ENCODE assay signal across 20 cellular contexts in the genomic region with DNA sequence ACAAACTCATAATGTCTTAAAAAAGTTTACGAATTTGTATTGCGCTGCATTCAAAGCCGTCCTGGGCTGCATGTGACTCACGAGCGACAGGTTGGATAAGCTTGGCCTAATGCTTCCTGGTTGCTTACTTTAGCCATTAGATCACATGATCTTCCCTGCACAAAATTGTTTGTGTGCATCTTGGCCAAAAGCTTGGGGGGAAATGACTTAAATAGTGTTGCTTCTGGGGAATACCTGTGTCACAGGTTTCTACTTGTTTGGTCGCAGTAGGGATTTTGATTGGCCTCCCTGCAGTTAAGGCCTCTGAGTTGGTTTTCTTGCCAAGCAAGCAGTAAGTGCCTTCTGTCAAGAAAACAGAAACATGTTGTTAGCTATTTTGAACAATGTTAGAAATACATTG. TPM values are rescaled to one million over a fixed set of nuclear protein-coding genes. Genes with fewer than 3 reads are reported as not detected.
DNase-seq lines count a peak whose midpoint lies in the region; ATAC-seq and TF ChIP-seq lines count a peak whose summit lies in the region.
"Had no signal": no experiment of that assay in that cellular context is flagged by ENCODE, and none has a peak within 500 bp of the region (broad histone marks: within the 10 kb centered on the region; RNA-seq: fewer than 3 reads in every experiment).

No MANE protein-coding gene starts in this region.

- H3K9me3 ChIP-seq in Caco-2 (no peaks in the 10 kb centered on the region), esophagus (ENCODE audit: control insufficient read depth in 2 of 2, insufficient read depth in 1 of 2, low read depth in 1 of 2, low read length in 1 of 2) (no peaks in the 10 kb centered on the region), trophoblast cell (ENCODE audit: insufficient read depth, low read depth, low read length) (no peaks in the 10 kb centered on the region)
- H3K9me3 ChIP-seq: SJSA1 had no signal

- H3K18ac ChIP-seq in trophoblast cell (ENCODE audit: low read length), result no peak overlapping the region

- H3K27me3 Mint-ChIP-seq in Caco-2 (ENCODE audit: insufficient read depth, unreplicated experiment), result no peaks in the 10 kb centered on the region
- H3K27me3 Mint-ChIP-seq: activated CD4-positive, alpha-beta T cell treated with anti-CD3 and anti-CD28 coated beads, Interleukin-2, amount 10 ng/mL, durations not matched to agents 7 days and 5 days; CD4-positive, alpha-beta memory T cell; dendritic cell treated with granulocyte-macrophage colony-stimulating factor and Interleukin-4, amounts not matched to agents 40 ng/mL and 50 ng/mL, for 4 days; stimulated activated naive B cell treated with anti-CD40 and anti-IgM and Interleukin-4, amounts not matched to agents 10 μg/mL and 1 μg/mL and 100 μg/mL, for 72 hours had no signal

- peaks cover 17% of the 10 kb centered on the region for H3K4me1 ChIP-seq in Caco-2
- H3K4me1 ChIP-seq in esophagus (ENCODE audit: control insufficient read depth in 2 of 2, insufficient read depth in 2 of 2, low read length in 1 of 2), result no peaks in the 10 kb centered on the region
- peaks cover 2 to 3% of the 10 kb centered on the region in 2 experiments for H3K4me1 ChIP-seq in trophoblast cell (ENCODE audit: control insufficient read depth in 1 of 2, insufficient read depth in 2 of 2, low read length in 2 of 2)
- H3K4me1 ChIP-seq: parathyroid adenoma had no signal

- no peak for ATAC-seq in GM18909 (IDR thresholded peaks at IDR 0.05; ENCODE audit: poor library complexity, unreplicated experiment)
- no peak for ATAC-seq in GM21723 (IDR thresholded peaks at IDR 0.05; ENCODE audit: unreplicated experiment)
- ATAC-seq in GM21515 (IDR thresholded peaks at IDR 0.05; ENCODE audit: unreplicated experiment), result no peak
- ATAC-seq: stimulated activated naive B cell treated with anti-CD40 and anti-IgM and Interleukin-4, amounts not matched to agents 10 μg/mL and 1 μg/mL and 100 μg/mL, for 72 hours had no signal

- no peak overlapping the region for H3K14ac ChIP-seq in trophoblast cell (ENCODE audit: low read length)

- no peak overlapping the region for H4K8ac ChIP-seq in trophoblast cell (ENCODE audit: low read depth, low read length)

- no peak overlapping the region for H3K23ac ChIP-seq in trophoblast cell (ENCODE audit: low read length)

- H3K9ac ChIP-seq in trophoblast cell (ENCODE audit: low read length), result no peak overlapping the region
- H3K9ac ChIP-seq: parathyroid adenoma had no signal

- no peak overlapping the region for H2BK5ac ChIP-seq in trophoblast cell (ENCODE audit: low read depth, low read length, poor library complexity)

- no peak overlapping the region for H2BK120ac ChIP-seq in trophoblast cell (ENCODE audit: insufficient read depth, low read length, poor library complexity)

- no peak overlapping the region for H2BK12ac ChIP-seq in trophoblast cell (ENCODE audit: low read length)

- POLR2A ChIA-PET in Caco-2 (lab: Charles Lee), result interaction anchor here (1.3 kb wide), 1 partner anchor 39 kb away, joined by 5 read pairs; a partner anchor contains a TSS

- no peak overlapping the region for H4K12ac ChIP-seq in trophoblast cell (ENCODE audit: low read depth, low read length)

- H3K79me1 ChIP-seq in trophoblast cell (ENCODE audit: low read length), result no peaks in the 10 kb centered on the region

- H3K4me2 ChIP-seq in trophoblast cell (ENCODE audit: low read length), result no peak overlapping the region

- CTCF ChIA-PET in Caco-2 (lab: Charles Lee), result interaction anchor here (1.2 to 1.4 kb wide), 2 partner anchors 12 to 77 kb away, joined by 6 read pairs; no protein-coding TSS in a partner anchor

- H3K4ac ChIP-seq in trophoblast cell (ENCODE audit: low read depth, low read length), result no peak overlapping the region

- 59 to 64% methylated on average over 6 of the region's 6 CpGs for WGBS in esophagus, 2 donors
- no CpG with 5 or more reads among the region's 6 CpGs for WGBS in trophoblast cell (ENCODE audit: extremely low coverage, insufficient coverage, insufficient read length)

- H3K36me3 ChIP-seq in Caco-2 (ENCODE audit: control insufficient read depth, insufficient read depth, low read length) (peaks cover 3% of the 10 kb centered on the region; the same call in 1 of the 2 replicates), esophagus (ENCODE audit: control insufficient read depth in 2 of 2, insufficient read depth in 2 of 2, low read length in 1 of 2) (no peaks in the 10 kb centered on the region), trophoblast cell (ENCODE audit: control insufficient read depth in 1 of 2, insufficient read depth in 2 of 2, low read length in 2 of 2) (peaks cover 4% of the 10 kb centered on the region in 2 experiments)

- H3K27me3 ChIP-seq in Caco-2 (replicated peaks; ENCODE audit: control insufficient read depth, insufficient read depth, low read length) (no peaks in the 10 kb centered on the region), esophagus (ENCODE audit: control insufficient read depth in 1 of 2, insufficient read depth in 2 of 2, low read length in 2 of 2) (no peaks in the 10 kb centered on the region), trophoblast cell (ENCODE audit: insufficient read depth, low read length) (no peaks in the 10 kb centered on the region)
- H3K27me3 ChIP-seq: SJSA1 had no signal

- no peaks in the 10 kb centered on the region for H3K79me2 ChIP-seq in trophoblast cell (ENCODE audit: control insufficient read depth, insufficient read depth, low read length, poor library complexity)
- H3K79me2 ChIP-seq: parathyroid adenoma had no signal

- H3K36me3 Mint-ChIP-seq in Caco-2 (ENCODE audit: insufficient read depth, unreplicated experiment), result peaks cover 37% of the 10 kb centered on the region

- H3K9me3 Mint-ChIP-seq in Caco-2 (ENCODE audit: unreplicated experiment), result no peaks in the 10 kb centered on the region
- H3K9me3 Mint-ChIP-seq: activated CD4-positive, alpha-beta T cell treated with anti-CD3 and anti-CD28 coated beads, Interleukin-2, amount 10 ng/mL, durations not matched to agents 7 days and 5 days; CD4-positive, alpha-beta memory T cell; dendritic cell treated with granulocyte-macrophage colony-stimulating factor and Interleukin-4, amounts not matched to agents 40 ng/mL and 50 ng/mL, for 4 days; stimulated activated naive B cell treated with anti-CD40 and anti-IgM and Interleukin-4, amounts not matched to agents 10 μg/mL and 1 μg/mL and 100 μg/mL, for 72 hours had no signal

- intact Hi-C loops in Caco-2 (cut with micrococcal nuclease; ENCODE audit: unreplicated experiment), result loop anchor here (2.0 kb wide), 1 partner anchor 39 kb away; a partner anchor contains a TSS

- no peak overlapping the region for H4K91ac ChIP-seq in trophoblast cell (ENCODE audit: low read depth, low read length)

- H2AFZ ChIP-seq in trophoblast cell (ENCODE audit: insufficient read depth, low read length, poor library complexity), result no peak overlapping the region
- H2AFZ ChIP-seq: parathyroid adenoma had no signal

- H3K27ac Mint-ChIP-seq in Caco-2 (ENCODE audit: unreplicated experiment), result peak overlapping the region; percentile 46
- H3K27ac Mint-ChIP-seq: activated CD4-positive, alpha-beta T cell treated with anti-CD3 and anti-CD28 coated beads, Interleukin-2, amount 10 ng/mL, durations not matched to agents 7 days and 5 days; dendritic cell treated with granulocyte-macrophage colony-stimulating factor and Interleukin-4, amounts not matched to agents 40 ng/mL and 50 ng/mL, for 4 days; stimulated activated naive B cell treated with anti-CD40 and anti-IgM and Interleukin-4, amounts not matched to agents 10 μg/mL and 1 μg/mL and 100 μg/mL, for 72 hours had no signal

- H3K27ac ChIP-seq in VCaP, result peak overlapping the region; percentile 94
- peak overlapping the region; percentile 64 to 85 for H3K27ac ChIP-seq in esophagus (ENCODE audit: low read depth in 2 of 2, low read length in 1 of 2)
- peak overlapping the region; percentile 32 for H3K27ac ChIP-seq in trophoblast cell (ENCODE audit: low read depth, low read length)
- H3K27ac ChIP-seq: parathyroid adenoma, SJSA1 had no signal

- no peak overlapping the region for H2AK5ac ChIP-seq in trophoblast cell (ENCODE audit: low read length)

- H3K4me1 Mint-ChIP-seq in Caco-2 (ENCODE audit: low read depth, unreplicated experiment), result peaks cover 10% of the 10 kb centered on the region
- H3K4me1 Mint-ChIP-seq: activated CD4-positive, alpha-beta T cell treated with anti-CD3 and anti-CD28 coated beads, Interleukin-2, amount 10 ng/mL, durations not matched to agents 7 days and 5 days had no signal

- H3K4me3 Mint-ChIP-seq in Caco-2 (ENCODE audit: unreplicated experiment), result no peak overlapping the region
- H3K4me3 Mint-ChIP-seq: activated CD4-positive, alpha-beta T cell treated with anti-CD3 and anti-CD28 coated beads, Interleukin-2, amount 10 ng/mL, durations not matched to agents 7 days and 5 days; CD4-positive, alpha-beta memory T cell; dendritic cell treated with granulocyte-macrophage colony-stimulating factor and Interleukin-4, amounts not matched to agents 40 ng/mL and 50 ng/mL, for 4 days; stimulated activated naive B cell treated with anti-CD40 and anti-IgM and Interleukin-4, amounts not matched to agents 10 μg/mL and 1 μg/mL and 100 μg/mL, for 72 hours had no signal

- no peak overlapping the region for H3K4me3 ChIP-seq in Caco-2 (ENCODE audit: low read depth, low read length)
- H3K4me3 ChIP-seq in esophagus (ENCODE audit: low read depth in 1 of 2, low read length in 2 of 2), result no peak overlapping the region
- H3K4me3 ChIP-seq in trophoblast cell (ENCODE audit: low read depth, low read length), result no peak overlapping the region
- H3K4me3 ChIP-seq: SJSA1 had no signal

- no peak for DNase-seq in Caco-2
- DNase-seq in trophoblast cell, result peak; percentile 52 to 61
- no peak for DNase-seq in DMS 273 (lab: John Stamatoyannopoulos, UW; ENCODE audit: unreplicated experiment)
- DNase-seq: activated CD4-positive, alpha-beta T cell treated with anti-CD3 and anti-CD28 coated beads, Interleukin-2, amount 10 ng/mL, durations not matched to agents 7 days and 5 days; activated naive CD4-positive, alpha-beta T cell treated with anti-CD3 and anti-CD28 coated beads, Interleukin-2, amount 50 U/mL, for 16 hours; activated T-cell treated with anti-CD3 and anti-CD28 coated beads for 4 hours; CD4-positive, alpha-beta memory T cell; DND-41; Kasumi-1; NCI-H1436 treated with DMSO at 0.1 percent for 48 hours; stimulated activated naive B cell treated with anti-CD40 and anti-IgM and Interleukin-4, amounts not matched to agents 10 μg/mL and 1 μg/mL and 100 μg/mL, for 72 hours; T1000 had no signal

- BruUV-seq in Caco-2 (replicated peaks; lab: Mats Ljungman, UMichigan), result no TSS peak

- TF ChIP-seq CTCF in Caco-2 (IDR thresholded peaks at IDR 0.05; ENCODE audit: insufficient read depth in 1 of 2, low read depth in 1 of 2, low read length in 1 of 2, severe bottlenecking in 1 of 2, unreplicated experiment in 1 of 2), result no peak
- TF ChIP-seq CTCF in VCaP (conservative IDR thresholded peaks at IDR 0.05), result no peak

RNA-seq across cellular contexts. Expression of a gene that starts 39.6 kb away (rescaled TPM):
- 30.4 and 32.5 TPM in 2 replicates for total RNA-seq in Caco-2 (2022)
- 10 to 100 TPM; 13.2 to 31.5 TPM for polyA plus RNA-seq in esophagus
- polyA plus RNA-seq in trophoblast cell (2013), result 40.4 and 42.7 TPM in 2 replicates

RNA-seq across cellular contexts. Expression of a gene that starts 43.4 kb away (rescaled TPM):
- 27.3 and 29.4 TPM in 2 replicates for total RNA-seq in Caco-2 (2022)
- 1 to 10 TPM; 6.2 to 6.7 TPM for polyA plus RNA-seq in esophagus
- polyA plus RNA-seq in trophoblast cell (2013), result 14.1 and 14.8 TPM in 2 replicates

RNA-seq across cellular contexts. Expression of a gene that starts 43.5 kb away (rescaled TPM):
- 108 and 113 TPM in 2 replicates for total RNA-seq in Caco-2 (2022)
- polyA plus RNA-seq in esophagus, result 10 to 100 TPM; 20.0 to 25.4 TPM
- 38.4 and 39.4 TPM in 2 replicates for polyA plus RNA-seq in trophoblast cell (2013)

Comparison
In these comparisons a context has a peak if more than half of its experiments do, and no peak if none do; other contexts are left out.
1. DNase-seq: peak in trophoblast cell (2 of 2); none in Caco-2 (0 of 2) and DMS 273 (single experiment).
2. H3K27ac ChIP-seq: peak in every context shown above with its lines; median percentile 94 in VCaP; 74 in esophagus; 32 in trophoblast cell.